Comparison of ENCODE assay signal across 7 cellular contexts in the genomic region with DNA sequence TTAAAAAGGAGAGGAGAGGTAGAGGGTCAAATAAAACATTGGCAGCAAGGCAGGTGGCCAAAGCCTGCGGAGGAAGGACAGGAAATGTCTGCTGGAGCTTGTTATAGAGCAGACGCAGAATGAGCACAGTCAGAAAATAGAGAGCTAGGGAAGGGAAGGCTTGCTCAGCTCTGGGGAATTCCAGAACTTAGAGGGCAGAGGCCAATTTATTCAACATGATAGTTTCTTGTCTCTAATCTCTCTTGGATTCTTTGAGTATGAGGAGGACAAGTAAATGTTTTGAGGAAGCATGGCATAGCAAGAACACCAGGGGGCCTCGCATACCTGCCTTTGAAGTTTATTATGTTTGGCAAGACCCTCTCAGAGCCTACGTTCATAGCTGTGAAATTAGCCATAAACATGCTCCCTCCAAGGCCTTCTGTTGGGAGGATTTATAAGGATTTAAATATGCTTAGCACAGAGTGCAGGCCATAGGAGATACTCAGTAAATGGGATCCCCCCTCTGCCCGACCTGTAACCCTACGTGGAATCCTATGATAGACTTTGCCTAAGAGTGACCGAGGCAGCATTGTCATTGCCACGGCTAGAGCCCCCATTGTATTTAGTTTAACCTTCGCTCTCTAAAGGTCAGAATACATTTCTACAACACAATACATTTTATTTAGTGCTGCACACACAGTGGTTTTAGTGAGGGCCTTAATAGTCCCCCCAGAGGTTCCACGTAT.
DNase-seq lines count a peak whose midpoint lies in the region; ATAC-seq, FAIRE-seq and TF ChIP-seq lines count a peak whose summit lies in the region.

No MANE protein-coding gene starts in this region.

- no peaks in the 10 kb centered on the region for H3K36me3 ChIP-seq in pancreas

- TF ChIP-seq CTCF in activated B cell treated with CpG ODN at 0.5 μM for 24 hours (IDR thresholded peaks at IDR 0.05) (no peak), fibroblast of pulmonary artery (IDR thresholded peaks at IDR 0.05; ENCODE audit: low read length, missing control alignments) (peak; percentile 61), pancreas (IDR thresholded peaks at IDR 0.05) (peak in 1 of 4 donors; percentile 20)

- H3K27ac ChIP-seq in pancreas: peak overlapping the region in 3 of 4 donors; percentile 11 to 66 (median 40)

- H3K27me3 ChIP-seq in pancreas: no peaks in the 10 kb centered on the region

- ATAC-seq in activated B cell treated with CpG ODN at 0.5 μM for 24 hours (ENCODE audit: low read depth) (peak; percentile 47), pancreas (peak; percentile 7 to 80 (median 64)), HG03139 (IDR thresholded peaks at IDR 0.05; ENCODE audit: unreplicated experiment) (no peak)

- H3K9me3 ChIP-seq in pancreas: no peaks in the 10 kb centered on the region

- DNase-seq in GDM1 (lab: John Stamatoyannopoulos, UW) (peak; percentile 27), KBM-7 (peak; percentile 67), activated B cell treated with CpG ODN at 0.5 μM for 24 hours (no peak), fibroblast of pulmonary artery (ENCODE audit: low read depth) (peak; percentile 92), pancreas (peak in 2 of 6 donors; percentile 25 to 29), activated gamma-delta T cell (lab: John Stamatoyannopoulos, UW) (no peak)

- FAIRE-seq in pancreas (lab: Jason Lieb, UNC): peak; percentile 57

- H3K4me3 ChIP-seq in fibroblast of pulmonary artery (replicated peaks; ENCODE audit: low read depth, low read length) (no peak overlapping the region), pancreas (no peak overlapping the region)

- H3K27me3 Mint-ChIP-seq in activated B cell treated with CpG ODN at 0.5 μM for 24 hours: no peaks in the 10 kb centered on the region

- POLR2A ChIA-PET in activated B cell treated with CpG ODN at 0.5 μM for 24 hours (lab: Charles Lee): no interaction called here

- peak overlapping the region; percentile 43 for H3K27ac Mint-ChIP-seq in activated B cell treated with CpG ODN at 0.5 μM for 24 hours

- in situ Hi-C loops in KBM-7 (cut with MboI; ENCODE audit: low pct_unique_long_range_greater_than_20kb, low sequenced_read_pairs): loop anchor here (25.0 kb wide), 1 partner anchor 355 kb away; no protein-coding TSS in a partner anchor

- H3K4me1 Mint-ChIP-seq in activated B cell treated with CpG ODN at 0.5 μM for 24 hours: peaks cover 23% of the 10 kb centered on the region

- no peaks in the 10 kb centered on the region for H3K9me3 Mint-ChIP-seq in activated B cell treated with CpG ODN at 0.5 μM for 24 hours

- peaks cover 0 to 44% (median 23%) of the 10 kb centered on the region in 3 donors for H3K4me1 ChIP-seq in pancreas

- CTCF ChIA-PET in activated B cell treated with CpG ODN at 0.5 μM for 24 hours (lab: Charles Lee): interaction anchor here (0.8 to 1.9 kb wide), 8 partner anchors 42 to 493 kb away, joined by 3 to 11 read pairs (median 4); no protein-coding TSS in a partner anchor

- H3K4me3 Mint-ChIP-seq in activated B cell treated with CpG ODN at 0.5 μM for 24 hours: no peak overlapping the region

- intact Hi-C loops in activated B cell treated with CpG ODN at 0.5 μM for 24 hours (cut with micrococcal nuclease): loop anchor here (1.0 kb wide), 2 partner anchors 195 to 392 kb away; no protein-coding TSS in a partner anchor
- intact Hi-C loops in pancreas (cut with DNase I): no loop called here

- H3K36me3 Mint-ChIP-seq in activated B cell treated with CpG ODN at 0.5 μM for 24 hours (ENCODE audit: low read depth): peaks cover 12% of the 10 kb centered on the region

- WGBS in pancreas, 2 donors: 58 to 61% methylated on average over 10 of the region's 10 CpGs

Comparison
In these comparisons a context has a peak if more than half of its experiments do, and no peak if none do; other contexts are left out.
1. DNase-seq: peak in GDM1 (single experiment), KBM-7 (single experiment) and fibroblast of pulmonary artery (single experiment); none in activated B cell treated with CpG ODN at 0.5 μM for 24 hours (single experiment) and activated gamma-delta T cell (single experiment).